In genomic region chr1:247334378-247335133, GRCh38 we compare ENCODE assay signal across 3 cellular contexts.
TF ChIP-seq lines count a peak whose summit lies in the region.

No MANE protein-coding gene starts in this region.

TF ChIP-seq in GM23338, 12 proteins besides CTCF, POLR2A, EP300 and RAD21 (continued from another document and continues in another):
- TF ChIP-seq POLR2AphosphoS5 (IDR thresholded peaks at IDR 0.05; ENCODE audit: low read depth) (no peak), ETS1 (IDR thresholded peaks at IDR 0.05) (no peak), JUNB (IDR thresholded peaks at IDR 0.05; ENCODE audit: unreplicated experiment) (no peak), EZH2phosphoT487 (IDR thresholded peaks at IDR 0.05; ENCODE audit: unreplicated experiment) (no peak), REST (IDR thresholded peaks at IDR 0.05; ENCODE audit: unreplicated experiment) (no peak), CREB1 (CRISPR knock-in tag; IDR thresholded peaks at IDR 0.05; ENCODE audit: low read depth) (no peak)

TF ChIP-seq in K562, 482 proteins besides CTCF, POLR2A, EP300 and RAD21 (continues in another document):
- TF ChIP-seq POLR2AphosphoS5 (IDR thresholded peaks at IDR 0.05; ENCODE audit: control insufficient read depth, insufficient read depth, low read depth, low read length) (peak; percentile 23; the same call in 1 of the 2 replicates), ZNF766 (CRISPR knock-in tag; conservative IDR thresholded peaks at IDR 0.05) (peak; percentile 56; the same call in 1 of the 2 replicates), ZNF668 (CRISPR knock-in tag; IDR thresholded peaks at IDR 0.05) (no peak), CBFA2T3 (IDR thresholded peaks at IDR 0.05) (peak; percentile 14; the same call in 1 of the 2 replicates), SMARCA5 (IDR thresholded peaks at IDR 0.05) (no peak), TEAD1 (CRISPR knock-in tag; IDR thresholded peaks at IDR 0.05) (peak in 1 of 2 experiments; percentile 41; a peak in 1 of 4 replicates), HDAC2 (IDR thresholded peaks at IDR 0.05) (no peak), ZFX (CRISPR knock-in tag; IDR thresholded peaks at IDR 0.05) (peak; percentile 45), PRMT5 (CRISPR knock-in tag; IDR thresholded peaks at IDR 0.05) (no peak), BRD9 (IDR thresholded peaks at IDR 0.05; ENCODE audit: low read depth, partially characterized antibody) (no peak), ETV1 (tag; conservative IDR thresholded peaks at IDR 0.05; ENCODE audit: low read depth) (0 out of 2 replicates have a peak, but pooled peaks have one; percentile 11), ZNF217 (CRISPR knock-in tag; IDR thresholded peaks at IDR 0.05) (no peak), GATAD2A (IDR thresholded peaks at IDR 0.05) (no peak), CREB1 (IDR thresholded peaks at IDR 0.05) (no peak), CREB1 (CRISPR knock-in tag; IDR thresholded peaks at IDR 0.05) (no peak), MYC (IDR thresholded peaks at IDR 0.05; ENCODE audit: low read depth, low read length) (no peak), MYC (CRISPR knock-in tag; IDR thresholded peaks at IDR 0.05; ENCODE audit: borderline replicate concordance, low read depth) (0 out of 2 replicates have a peak, but pooled peaks have one; percentile 7), ASH1L (IDR thresholded peaks at IDR 0.05; ENCODE audit: borderline replicate concordance, low read depth, partially characterized antibody) (no peak), ATF2 (CRISPR knock-in tag; IDR thresholded peaks at IDR 0.05) (no peak), ZNF830 (CRISPR knock-in tag; IDR thresholded peaks at IDR 0.05) (0 out of 2 replicates have a peak, but pooled peaks have one; percentile 52), ZBTB26 (CRISPR knock-in tag; IDR thresholded peaks at IDR 0.05) (peak; percentile 45; the same call in 1 of the 2 replicates)
- TF ChIP-seq, protein P1, sequence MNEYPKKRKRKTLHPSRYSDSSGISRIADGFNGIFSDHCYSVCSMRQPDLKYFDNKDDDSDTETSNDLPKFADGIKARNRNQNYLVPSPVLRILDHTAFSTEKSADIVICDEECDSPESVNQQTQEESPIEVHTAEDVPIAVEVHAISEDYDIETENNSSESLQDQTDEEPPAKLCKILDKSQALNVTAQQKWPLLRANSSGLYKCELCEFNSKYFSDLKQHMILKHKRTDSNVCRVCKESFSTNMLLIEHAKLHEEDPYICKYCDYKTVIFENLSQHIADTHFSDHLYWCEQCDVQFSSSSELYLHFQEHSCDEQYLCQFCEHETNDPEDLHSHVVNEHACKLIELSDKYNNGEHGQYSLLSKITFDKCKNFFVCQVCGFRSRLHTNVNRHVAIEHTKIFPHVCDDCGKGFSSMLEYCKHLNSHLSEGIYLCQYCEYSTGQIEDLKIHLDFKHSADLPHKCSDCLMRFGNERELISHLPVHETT (CRISPR knock-in tag; conservative IDR thresholded peaks at IDR 0.05 in 1 of 2, IDR thresholded peaks at IDR 0.05 in 1 of 2), result 0 out of 4 replicates have a peak, but pooled peaks of 1 of the 2 experiments have one; percentile 24
- TF ChIP-seq, protein P2, sequence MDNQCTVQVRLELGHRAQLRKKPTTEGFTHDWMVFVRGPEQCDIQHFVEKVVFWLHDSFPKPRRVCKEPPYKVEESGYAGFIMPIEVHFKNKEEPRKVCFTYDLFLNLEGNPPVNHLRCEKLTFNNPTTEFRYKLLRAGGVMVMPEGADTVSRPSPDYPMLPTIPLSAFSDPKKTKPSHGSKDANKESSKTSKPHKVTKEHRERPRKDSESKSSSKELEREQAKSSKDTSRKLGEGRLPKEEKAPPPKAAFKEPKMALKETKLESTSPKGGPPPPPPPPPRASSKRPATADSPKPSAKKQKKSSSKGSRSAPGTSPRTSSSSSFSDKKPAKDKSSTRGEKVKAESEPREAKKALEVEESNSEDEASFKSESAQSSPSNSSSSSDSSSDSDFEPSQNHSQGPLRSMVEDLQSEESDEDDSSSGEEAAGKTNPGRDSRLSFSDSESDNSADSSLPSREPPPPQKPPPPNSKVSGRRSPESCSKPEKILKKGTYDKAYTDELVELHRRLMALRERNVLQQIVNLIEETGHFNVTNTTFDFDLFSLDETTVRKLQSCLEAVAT (IDR thresholded peaks at IDR 0.05), result peak in 1 of 2 experiments; percentile 80; a peak in 1 of 4 replicates
- TF ChIP-seq, protein P3, sequence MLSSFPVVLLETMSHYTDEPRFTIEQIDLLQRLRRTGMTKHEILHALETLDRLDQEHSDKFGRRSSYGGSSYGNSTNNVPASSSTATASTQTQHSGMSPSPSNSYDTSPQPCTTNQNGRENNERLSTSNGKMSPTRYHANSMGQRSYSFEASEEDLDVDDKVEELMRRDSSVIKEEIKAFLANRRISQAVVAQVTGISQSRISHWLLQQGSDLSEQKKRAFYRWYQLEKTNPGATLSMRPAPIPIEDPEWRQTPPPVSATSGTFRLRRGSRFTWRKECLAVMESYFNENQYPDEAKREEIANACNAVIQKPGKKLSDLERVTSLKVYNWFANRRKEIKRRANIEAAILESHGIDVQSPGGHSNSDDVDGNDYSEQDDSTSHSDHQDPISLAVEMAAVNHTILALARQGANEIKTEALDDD (IDR thresholded peaks at IDR 0.05), result peak; percentile 49; the same call in 1 of the 2 replicates

TF ChIP-seq in neural cell, 6 proteins besides CTCF, POLR2A, EP300 and RAD21:
- no peak for TF ChIP-seq REST (IDR thresholded peaks at IDR 0.05; ENCODE audit: borderline replicate concordance)
TF ChIP-seq in neural cell: peak in this region for 0.
